20 cellular contexts compared by ENCODE assay signal in genomic region chr9:82957526-82958379, GRCh38.
A peak's percentile ranks its signal among the peaks of the same experiment; 100 is the strongest.
DNase-seq lines count a peak whose midpoint lies in the region; ATAC-seq and TF ChIP-seq lines count a peak whose summit lies in the region.
"Had no signal": no experiment of that assay in that cellular context is flagged by ENCODE, and none has a peak within 500 bp of the region (broad histone marks: within the 10 kb centered on the region; RNA-seq: fewer than 3 reads in every experiment).

No MANE protein-coding gene starts in this region.

- H3K27me3 Mint-ChIP-seq in CD4-positive, alpha-beta memory T cell: no peaks in the 10 kb centered on the region
- H3K27me3 Mint-ChIP-seq: activated CD4-positive, alpha-beta memory T cell treated with anti-CD3 and anti-CD28 coated beads, Interleukin-2, amount 10 ng/mL, durations not matched to agents 7 days and 5 days; activated naive CD8-positive, alpha-beta T cell treated with anti-CD3 and anti-CD28 coated beads for 36 hours had no signal

- no peaks in the 10 kb centered on the region for H3K4me1 Mint-ChIP-seq in CD4-positive, alpha-beta memory T cell
- H3K4me1 Mint-ChIP-seq: activated CD4-positive, alpha-beta memory T cell treated with anti-CD3 and anti-CD28 coated beads, Interleukin-2, amount 10 ng/mL, durations not matched to agents 7 days and 5 days; activated naive CD8-positive, alpha-beta T cell treated with anti-CD3 and anti-CD28 coated beads for 36 hours had no signal

- H3K27ac Mint-ChIP-seq in CD4-positive, alpha-beta memory T cell: no peak overlapping the region
- H3K27ac Mint-ChIP-seq: activated CD4-positive, alpha-beta memory T cell treated with anti-CD3 and anti-CD28 coated beads, Interleukin-2, amount 10 ng/mL, durations not matched to agents 7 days and 5 days; activated naive CD8-positive, alpha-beta T cell treated with anti-CD3 and anti-CD28 coated beads for 36 hours; activated T-cell treated with anti-CD3 and anti-CD28 coated beads, Interleukin-2, amount 50 U/mL, for 72 hours had no signal

- no TSS peak for BruUV-seq in A673 (replicated peaks; lab: Mats Ljungman, UMichigan)

- H3K9me3 ChIP-seq in A673 (ENCODE audit: low read depth, low read length, poor library complexity, severe bottlenecking): no peaks in the 10 kb centered on the region
- H3K9me3 ChIP-seq in CD4-positive, alpha-beta memory T cell (ENCODE audit: control insufficient read depth in 1 of 2, low read length in 2 of 2): no peaks in the 10 kb centered on the region
- no peaks in the 10 kb centered on the region for H3K9me3 ChIP-seq in effector memory CD4-positive, alpha-beta T cell (ENCODE audit: control insufficient read depth, low read length)
- H3K9me3 ChIP-seq: Caco-2, heart right ventricle, Peyer's patch, sigmoid colon had no signal

- peaks cover 0 to 3% (median 0%) of the 10 kb centered on the region in 8 donors for H3K9me3 Mint-ChIP-seq in CD4-positive, alpha-beta memory T cell
- H3K9me3 Mint-ChIP-seq: activated CD4-positive, alpha-beta memory T cell treated with anti-CD3 and anti-CD28 coated beads, Interleukin-2, amount 10 ng/mL, durations not matched to agents 7 days and 5 days; activated naive CD8-positive, alpha-beta T cell treated with anti-CD3 and anti-CD28 coated beads for 36 hours; activated T-cell treated with anti-CD3 and anti-CD28 coated beads, Interleukin-2, amount 50 U/mL, for 72 hours had no signal

- in situ Hi-C loops in Caki2 (cut with HindIII; ENCODE audit: low pct_unique_long_range_greater_than_20kb, low sequenced_read_pairs): no loop called here

- no peak for ATAC-seq in HG03439 (IDR thresholded peaks at IDR 0.05; ENCODE audit: unreplicated experiment)
- ATAC-seq: activated T-cell treated with anti-CD3 and anti-CD28 coated beads, Interleukin-2, amount 50 U/mL, for 72 hours; heart right ventricle had no signal

- peak; percentile 66 for DNase-seq in Caki2 (ENCODE audit: low read depth)
- DNase-seq in NCI-H1092 (lab: John Stamatoyannopoulos, UW): peak; percentile 40
- DNase-seq in NCI-H748 (lab: John Stamatoyannopoulos, UW; ENCODE audit: unreplicated experiment): peak; percentile 58
- peak; percentile 41 for DNase-seq in kidney glomerular epithelial cell (lab: John Stamatoyannopoulos, UW)
- no peak for DNase-seq in A673 (ENCODE audit: low spot score)
- no peak for DNase-seq in CD4-positive, alpha-beta memory T cell
- DNase-seq in effector memory CD4-positive, alpha-beta T cell: no peak
- DNase-seq: activated CD4-positive, alpha-beta memory T cell treated with anti-CD3 and anti-CD28 coated beads, Interleukin-2, amount 10 ng/mL, durations not matched to agents 7 days and 5 days; activated naive CD8-positive, alpha-beta T cell treated with anti-CD3 and anti-CD28 coated beads for 36 hours; activated T-cell treated with anti-CD3 and anti-CD28 coated beads, Interleukin-2, amount 50 U/mL, for 72 hours; Caco-2; heart right ventricle; kidney; NCI-H1436; NCI-H524 treated with DMSO at 0.1 percent for 48 hours; occipital lobe; Peyer's patch; sigmoid colon had no signal

- H3K36me3 Mint-ChIP-seq in CD4-positive, alpha-beta memory T cell: no peaks in the 10 kb centered on the region
- H3K36me3 Mint-ChIP-seq: activated naive CD8-positive, alpha-beta T cell treated with anti-CD3 and anti-CD28 coated beads for 36 hours had no signal

- no peak for TF ChIP-seq CTCF in A673 (conservative IDR thresholded peaks at IDR 0.05; ENCODE audit: low read depth, low read length)

- no peaks in the 10 kb centered on the region for H3K36me3 ChIP-seq in A673 (ENCODE audit: insufficient read depth, low read length, poor library complexity, severe bottlenecking)
- H3K36me3 ChIP-seq in CD4-positive, alpha-beta memory T cell (ENCODE audit: insufficient read depth, low read length): no peaks in the 10 kb centered on the region
- no peaks in the 10 kb centered on the region for H3K36me3 ChIP-seq in effector memory CD4-positive, alpha-beta T cell (ENCODE audit: control insufficient read depth, insufficient read depth, low read length)
- H3K36me3 ChIP-seq: cardiac muscle cell, heart right ventricle, Peyer's patch, sigmoid colon had no signal

- POLR2A ChIA-PET in A673 (lab: Charles Lee; ENCODE audit: low non-redundant PET): no interaction called here
- POLR2A ChIA-PET in CD4-positive, alpha-beta memory T cell (lab: Charles Lee; ENCODE audit: partially characterized antibody): no interaction called here

- intact Hi-C loops in A673 (cut with micrococcal nuclease; ENCODE audit: unreplicated experiment): no loop called here
- intact Hi-C loops in CD4-positive, alpha-beta memory T cell (cut with micrococcal nuclease): no loop called here

- CTCF ChIA-PET in A673 (lab: Charles Lee): no interaction called here
- CTCF ChIA-PET in CD4-positive, alpha-beta memory T cell (lab: Charles Lee; ENCODE audit: partially characterized antibody): interaction anchor here (1.3 kb wide), 1 partner anchor 8 kb away, joined by 4 read pairs; no protein-coding TSS in a partner anchor

- no peak overlapping the region for H3K4me3 ChIP-seq in A673 (ENCODE audit: low read depth, low read length, poor library complexity, severe bottlenecking)
- H3K4me3 ChIP-seq in CD4-positive, alpha-beta memory T cell (ENCODE audit: low read length in 2 of 2): no peak overlapping the region
- H3K4me3 ChIP-seq in effector memory CD4-positive, alpha-beta T cell (ENCODE audit: insufficient read depth, low read depth, low read length, poor library complexity, severe bottlenecking): no peak overlapping the region
- H3K4me3 ChIP-seq: cardiac muscle cell, heart right ventricle, Peyer's patch, sigmoid colon had no signal

- H3K27me3 ChIP-seq in A673 (replicated peaks; ENCODE audit: insufficient read depth, low read depth, low read length, poor library complexity): no peaks in the 10 kb centered on the region
- no peaks in the 10 kb centered on the region for H3K27me3 ChIP-seq in CD4-positive, alpha-beta memory T cell (ENCODE audit: insufficient read depth, low read length)
- no peaks in the 10 kb centered on the region for H3K27me3 ChIP-seq in effector memory CD4-positive, alpha-beta T cell (replicated peaks; ENCODE audit: control insufficient read depth, insufficient read depth, low read length, poor library complexity, severe bottlenecking)
- H3K27me3 ChIP-seq: Peyer's patch, sigmoid colon had no signal

- H3K4me3 Mint-ChIP-seq in CD4-positive, alpha-beta memory T cell: no peak overlapping the region
- H3K4me3 Mint-ChIP-seq: activated CD4-positive, alpha-beta memory T cell treated with anti-CD3 and anti-CD28 coated beads, Interleukin-2, amount 10 ng/mL, durations not matched to agents 7 days and 5 days; activated naive CD8-positive, alpha-beta T cell treated with anti-CD3 and anti-CD28 coated beads for 36 hours; activated T-cell treated with anti-CD3 and anti-CD28 coated beads, Interleukin-2, amount 50 U/mL, for 72 hours had no signal

- H3K4me1 ChIP-seq in A673 (ENCODE audit: insufficient read depth, low read length, poor library complexity, severe bottlenecking): no peaks in the 10 kb centered on the region
- H3K4me1 ChIP-seq in CD4-positive, alpha-beta memory T cell (ENCODE audit: insufficient read depth, low read length): no peaks in the 10 kb centered on the region
- no peaks in the 10 kb centered on the region for H3K4me1 ChIP-seq in effector memory CD4-positive, alpha-beta T cell (ENCODE audit: control insufficient read depth, insufficient read depth, low read length, poor library complexity, severe bottlenecking)
- H3K4me1 ChIP-seq: Caco-2, heart right ventricle, sigmoid colon had no signal

- no peak overlapping the region for H3K27ac ChIP-seq in A673 (ENCODE audit: low read depth, low read length, poor library complexity, severe bottlenecking)
- no peak overlapping the region for H3K27ac ChIP-seq in CD4-positive, alpha-beta memory T cell (ENCODE audit: low read depth, low read length)
- H3K27ac ChIP-seq in effector memory CD4-positive, alpha-beta T cell (ENCODE audit: insufficient read depth, low read length, poor library complexity, severe bottlenecking): no peak overlapping the region
- H3K27ac ChIP-seq: cardiac muscle cell, heart right ventricle, Peyer's patch, sigmoid colon had no signal

Comparison
In these comparisons a context has a peak if more than half of its experiments do, and no peak if none do; other contexts are left out.
1. DNase-seq: peak in Caki2 (single experiment), NCI-H1092 (single experiment), NCI-H748 (single experiment) and kidney glomerular epithelial cell (single experiment); none in A673 (single experiment), CD4-positive, alpha-beta memory T cell (0 of 5) and effector memory CD4-positive, alpha-beta T cell (0 of 3).